27 cellular contexts compared by ENCODE assay signal in the genomic region with DNA sequence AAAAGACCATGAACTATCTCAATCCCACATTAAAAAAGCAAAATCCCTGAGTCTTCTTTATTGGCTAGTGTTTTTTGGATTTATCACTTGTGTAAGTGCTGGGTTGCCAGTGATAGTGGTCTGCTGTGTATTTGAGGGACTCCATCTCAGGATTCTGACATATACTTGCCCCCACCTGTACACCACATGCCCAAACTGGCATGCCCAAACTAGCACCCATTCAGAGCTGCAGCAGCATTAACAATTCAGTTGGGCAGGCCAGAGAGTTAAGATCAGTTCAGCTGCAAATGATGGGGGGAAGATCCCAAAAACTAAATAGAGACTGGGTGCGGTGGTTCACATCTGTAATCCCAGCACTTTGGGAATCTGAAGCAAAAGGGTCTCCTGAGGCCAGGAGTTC.
"Had no signal": no experiment of that assay in that cellular context is flagged by ENCODE, and none has a peak within 500 bp of the region (broad histone marks: within the 10 kb centered on the region; RNA-seq: fewer than 3 reads in every experiment).

No MANE protein-coding gene starts in this region.

- DNase-seq: activated CD4-positive, alpha-beta T cell treated with anti-CD3 and anti-CD28 coated beads, Interleukin-2, amount 10 ng/mL, durations not matched to agents 24 days and 14 days; activated CD4-positive, alpha-beta T cell treated with anti-CD3 and anti-CD28 coated beads, Interleukin-2, amount 50 U/mL, for 4 hours; activated CD8-positive, alpha-beta T cell treated with anti-CD3 and anti-CD28 coated beads for 36 hours; activated gamma-delta T cell treated with Interleukin-2 at 50 U/mL for 16 hours; activated naive CD4-positive, alpha-beta T cell treated with anti-CD3 and anti-CD28 coated beads for 36 hours; activated naive CD8-positive, alpha-beta T cell treated with anti-CD3 and anti-CD28 coated beads, Interleukin-2, amount 50 U/mL, for 24 hours; activated T-cell treated with anti-CD3 and anti-CD28 coated beads, Interleukin-2, amount 50 U/mL, for 1 hour; activated T-cell treated with anti-CD3 and anti-CD28 coated beads, Interleukin-2, amount 50 U/mL, for 72 hours; anterior cingulate cortex; brain microvascular endothelial cell; Karpas-422; NCI-H1105 treated with DMSO at 0.1 percent for 48 hours; NCI-H1436; NCI-H1694; NCI-H1930; NCI-H2081 treated with DMSO at 0.1 percent for 48 hours; NCI-H226; NCI-H446 treated with DMSO at 0.1 percent for 48 hours; NCI-H524; SHP77; SJCRH30; T1000; WERI-Rb-1 had no signal

- H3K27ac ChIP-seq: brain microvascular endothelial cell, SJCRH30, SK-N-MC, WERI-Rb-1 had no signal

- FAIRE-seq: K562 had no signal

- H3K27me3 ChIP-seq: brain microvascular endothelial cell, SJCRH30 had no signal

- H3K36me3 Mint-ChIP-seq: activated naive CD4-positive, alpha-beta T cell treated with anti-CD3 and anti-CD28 coated beads, Interleukin-2, amount 50 U/mL, for 72 hours had no signal

- H3K4me3 ChIP-seq: K562, SJCRH30, SK-N-MC had no signal

- H3K9me3 ChIP-seq: SJCRH30 had no signal

- H3K4me1 ChIP-seq: SJCRH30 had no signal

- H3K27ac Mint-ChIP-seq: activated CD4-positive, alpha-beta T cell treated with anti-CD3 and anti-CD28 coated beads, Interleukin-2, amount 10 ng/mL, durations not matched to agents 24 days and 14 days; activated CD8-positive, alpha-beta T cell treated with anti-CD3 and anti-CD28 coated beads for 36 hours; activated naive CD4-positive, alpha-beta T cell treated with anti-CD3 and anti-CD28 coated beads for 36 hours; activated naive CD4-positive, alpha-beta T cell treated with anti-CD3 and anti-CD28 coated beads, Interleukin-2, amount 50 U/mL, for 72 hours; activated naive CD8-positive, alpha-beta T cell treated with anti-CD3 and anti-CD28 coated beads, Interleukin-2, amount 50 U/mL, for 24 hours; activated T-cell treated with anti-CD3 and anti-CD28 coated beads, Interleukin-2, amount 50 U/mL, for 72 hours had no signal

- H3K4me3 Mint-ChIP-seq: activated CD4-positive, alpha-beta T cell treated with anti-CD3 and anti-CD28 coated beads, Interleukin-2, amount 10 ng/mL, durations not matched to agents 24 days and 14 days; activated CD8-positive, alpha-beta T cell treated with anti-CD3 and anti-CD28 coated beads for 36 hours; activated naive CD4-positive, alpha-beta T cell treated with anti-CD3 and anti-CD28 coated beads for 36 hours; activated naive CD8-positive, alpha-beta T cell treated with anti-CD3 and anti-CD28 coated beads, Interleukin-2, amount 50 U/mL, for 24 hours; activated T-cell treated with anti-CD3 and anti-CD28 coated beads, Interleukin-2, amount 50 U/mL, for 72 hours had no signal

- H3K36me3 ChIP-seq: brain microvascular endothelial cell, SJCRH30, WERI-Rb-1 had no signal

- H3K4me1 Mint-ChIP-seq: activated CD4-positive, alpha-beta T cell treated with anti-CD3 and anti-CD28 coated beads, Interleukin-2, amount 10 ng/mL, durations not matched to agents 24 days and 14 days had no signal

- H3K9me3 Mint-ChIP-seq: activated CD4-positive, alpha-beta T cell treated with anti-CD3 and anti-CD28 coated beads, Interleukin-2, amount 10 ng/mL, durations not matched to agents 24 days and 14 days; activated CD8-positive, alpha-beta T cell treated with anti-CD3 and anti-CD28 coated beads for 36 hours; activated naive CD4-positive, alpha-beta T cell treated with anti-CD3 and anti-CD28 coated beads for 36 hours; activated naive CD4-positive, alpha-beta T cell treated with anti-CD3 and anti-CD28 coated beads, Interleukin-2, amount 50 U/mL, for 72 hours; activated naive CD8-positive, alpha-beta T cell treated with anti-CD3 and anti-CD28 coated beads, Interleukin-2, amount 50 U/mL, for 24 hours; activated T-cell treated with anti-CD3 and anti-CD28 coated beads, Interleukin-2, amount 50 U/mL, for 72 hours had no signal

- H3K27me3 Mint-ChIP-seq: activated CD4-positive, alpha-beta T cell treated with anti-CD3 and anti-CD28 coated beads, Interleukin-2, amount 10 ng/mL, durations not matched to agents 24 days and 14 days; activated CD8-positive, alpha-beta T cell treated with anti-CD3 and anti-CD28 coated beads for 36 hours; activated naive CD8-positive, alpha-beta T cell treated with anti-CD3 and anti-CD28 coated beads, Interleukin-2, amount 50 U/mL, for 24 hours had no signal

- ATAC-seq: activated CD8-positive, alpha-beta T cell treated with anti-CD3 and anti-CD28 coated beads for 36 hours; activated naive CD4-positive, alpha-beta T cell treated with anti-CD3 and anti-CD28 coated beads, Interleukin-2, amount 50 U/mL, for 72 hours; activated naive CD8-positive, alpha-beta T cell treated with anti-CD3 and anti-CD28 coated beads, Interleukin-2, amount 50 U/mL, for 24 hours; activated T-cell treated with anti-CD3 and anti-CD28 coated beads, Interleukin-2, amount 50 U/mL, for 72 hours; K562; Panc1 had no signal
